In genomic region chr2:194020155-194020554, GRCh38 we compare ENCODE assay signal across 30 cellular contexts.
"Had no signal": no experiment of that assay in that cellular context is flagged by ENCODE, and none has a peak within 500 bp of the region (broad histone marks: within the 10 kb centered on the region; RNA-seq: fewer than 3 reads in every experiment).

No MANE protein-coding gene starts in this region.

- H3K9me3 ChIP-seq: lower lobe of right lung, pancreas, prostate gland, testis, thyroid gland had no signal

- H3K4me2 ChIP-seq: neural progenitor cell had no signal

- H3K27me3 ChIP-seq: left lung, neural progenitor cell, pancreas, spleen, stomach, testis, thyroid gland, transverse colon, upper lobe of left lung had no signal

- ATAC-seq: left colon, left lung, lower lobe of right lung, natural killer cell, pancreas, right cardiac atrium, sciatic nerve had no signal

- H3K4me3 ChIP-seq: left lung, lower lobe of right lung, neural progenitor cell, pancreas, prostate gland, skin epidermis, spleen, stomach, testis, thyroid gland, transverse colon, upper lobe of left lung had no signal

- H2AFZ ChIP-seq: neural progenitor cell had no signal

- H3K36me3 ChIP-seq: left lung, lower lobe of right lung, neural progenitor cell, pancreas, prostate gland, spleen, stomach, thyroid gland, transverse colon, upper lobe of left lung had no signal

- DNase-seq: head of caudate nucleus; hippocampal formation; left colon; lower lobe of right lung; mammary epithelial cell; mesenchymal stem cell; naive B cell; natural killer cell; nephron progenitor cell; retina; spleen; stimulated activated CD4-positive, alpha-beta T cell treated with anti-CD3 and anti-CD28 coated beads, Interleukin-1b, Interleukin-23, amount 100 ng/mL, for 48 hours; stimulated activated CD4-positive, alpha-beta T cell treated with anti-CD3 and anti-CD28 coated beads, Interleukin-2, amount 100 ng/mL, for 48 hours; stimulated activated CD4-positive, alpha-beta T cell treated with anti-CD3 and anti-CD28 coated beads, Interleukin-4, amount 100 ng/mL, for 4 hours; stimulated activated CD8-positive, alpha-beta memory T cell treated with anti-CD3 and anti-CD28 coated beads, Interleukin-4, amount 100 ng/mL, for 48 hours; stimulated activated naive CD4-positive, alpha-beta T cell; stomach; testis; thyroid gland; transverse colon had no signal

- H3K9ac ChIP-seq: neural progenitor cell had no signal

- H3K27ac ChIP-seq: left lung, lower lobe of right lung, neural progenitor cell, pancreas, prostate gland, skin epidermis, spleen, stomach, testis, thyroid gland, transverse colon, upper lobe of left lung had no signal

- FAIRE-seq: keratinocyte, pancreas, urothelium cell line had no signal

- H3K4me1 ChIP-seq: left lung, lower lobe of right lung, neural progenitor cell, pancreas, prostate gland, spleen, stomach, testis, thyroid gland, transverse colon, upper lobe of left lung had no signal
